Comparison of ENCODE assay signal across 15 cellular contexts in the genomic region with DNA sequence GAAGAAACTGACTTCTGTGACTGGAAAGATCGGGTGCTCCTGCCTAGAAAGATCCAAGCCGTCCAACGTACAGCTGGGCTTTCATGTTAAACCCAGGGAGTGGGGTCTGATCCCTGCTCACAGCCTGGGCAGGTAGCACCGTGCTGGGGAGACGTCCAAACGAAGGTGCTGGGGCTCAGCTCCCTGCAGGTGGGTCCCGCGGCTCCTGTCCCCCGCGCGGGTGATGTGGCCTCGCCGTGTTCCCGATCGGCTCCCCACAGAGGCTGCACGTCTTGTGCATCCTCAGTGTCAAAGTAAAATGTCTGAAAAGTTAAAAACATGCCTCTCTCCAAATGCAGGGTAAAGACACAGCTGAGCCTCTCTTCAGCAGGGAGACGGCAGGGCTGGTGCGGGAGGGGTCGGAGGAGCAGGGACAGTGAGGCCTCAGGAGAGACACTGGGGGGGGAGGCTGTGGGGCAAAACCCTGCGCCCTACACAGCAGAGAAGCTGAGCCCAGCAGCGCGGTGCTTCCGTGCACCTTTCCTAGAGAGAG. TPM values are rescaled to one million over a fixed set of nuclear protein-coding genes. Genes with fewer than 3 reads are reported as not detected.
DNase-seq lines count a peak whose midpoint lies in the region; ATAC-seq and TF ChIP-seq lines count a peak whose summit lies in the region.
"Had no signal": no experiment of that assay in that cellular context is flagged by ENCODE, and none has a peak within 500 bp of the region (broad histone marks: within the 10 kb centered on the region; RNA-seq: fewer than 3 reads in every experiment).

No MANE protein-coding gene starts in this region.

- H3K36me3 ChIP-seq in osteoblast (ENCODE audit: insufficient read depth, low read length): no peaks in the 10 kb centered on the region
- H3K36me3 ChIP-seq: HAP-1, SJCRH30 had no signal

- ATAC-seq in effector memory CD8-positive, alpha-beta T cell (replicated peaks): no peak
- no peak for ATAC-seq in HG02763 (IDR thresholded peaks at IDR 0.05; ENCODE audit: unreplicated experiment)
- ATAC-seq: WTC11 had no signal

- H3K27ac ChIP-seq in osteoblast (ENCODE audit: low read depth, low read length): peak overlapping the region; percentile 93
- H3K27ac ChIP-seq: SJCRH30 had no signal

- DNase-seq in activated effector memory CD4-positive, alpha-beta T cell treated with anti-CD3 and anti-CD28 coated beads, Interleukin-2, amount 50 U/mL, for 16 hours: peak; percentile 39
- DNase-seq in activated effector memory CD4-positive, alpha-beta T cell treated with Interleukin-2 at 50 U/mL for 16 hours: no peak
- DNase-seq in effector memory CD8-positive, alpha-beta T cell: no peak
- DNase-seq in osteoblast (ENCODE audit: insufficient read length, low spot score, missing footprints) (peak; percentile 49), type B pancreatic cell (ENCODE audit: extremely low spot score, unreplicated experiment) (peak; percentile 63), medulla oblongata (ENCODE audit: extremely low spot score) (no peak), putamen (ENCODE audit: low spot score) (no peak)
- DNase-seq: 8988T, activated gamma-delta T cell treated with Interleukin-2 at 50 U/mL for 16 hours, NCI-H1417 treated with DMSO at 0.1 percent for 48 hours, NCI-H748 treated with DMSO at 0.1 percent for 48 hours, SJCRH30 had no signal

- no peaks in the 10 kb centered on the region for H3K79me2 ChIP-seq in osteoblast (ENCODE audit: insufficient read depth, low read length)

- H3K36me3 Mint-ChIP-seq in effector memory CD8-positive, alpha-beta T cell (ENCODE audit: insufficient read depth): peaks cover 6% of the 10 kb centered on the region
- no peaks in the 10 kb centered on the region for H3K36me3 Mint-ChIP-seq in type B pancreatic cell

- no peaks in the 10 kb centered on the region for H3K27me3 ChIP-seq in osteoblast (ENCODE audit: insufficient read depth, low read length)
- H3K27me3 ChIP-seq: SJCRH30 had no signal

- H3K4me1 ChIP-seq in osteoblast (ENCODE audit: insufficient read depth, low read length): peaks cover 62% of the 10 kb centered on the region
- H3K4me1 ChIP-seq: HAP-1, SJCRH30 had no signal

- peak overlapping the region; percentile 80 to 81 for H3K4me3 Mint-ChIP-seq in effector memory CD8-positive, alpha-beta T cell
- H3K4me3 Mint-ChIP-seq in type B pancreatic cell: no peak overlapping the region
- H3K4me3 Mint-ChIP-seq: WTC11 had no signal

- peaks cover 2 to 6% of the 10 kb centered on the region in 2 donors for H3K9me3 Mint-ChIP-seq in effector memory CD8-positive, alpha-beta T cell
- H3K9me3 Mint-ChIP-seq in type B pancreatic cell: peaks cover 21% of the 10 kb centered on the region

- H3K27ac Mint-ChIP-seq in effector memory CD8-positive, alpha-beta T cell: peak overlapping the region in 1 of 2 donors; percentile 92
- H3K27ac Mint-ChIP-seq in type B pancreatic cell: no peak overlapping the region

- no peak overlapping the region for H3K4me2 ChIP-seq in osteoblast (ENCODE audit: insufficient read depth, low read length)

- peaks cover 32 to 51% of the 10 kb centered on the region in 2 donors for H3K27me3 Mint-ChIP-seq in effector memory CD8-positive, alpha-beta T cell
- H3K27me3 Mint-ChIP-seq in type B pancreatic cell: peaks cover 4% of the 10 kb centered on the region

- H3K9me3 ChIP-seq in osteoblast (ENCODE audit: low read depth, low read length): no peaks in the 10 kb centered on the region

- TF ChIP-seq CTCF in osteoblast (IDR thresholded peaks at IDR 0.05; ENCODE audit: extremely low read depth, low read depth, low read length) (no peak), type B pancreatic cell (conservative IDR thresholded peaks at IDR 0.05) (no peak)

- peaks cover 5 to 24% of the 10 kb centered on the region in 2 donors for H3K4me1 Mint-ChIP-seq in effector memory CD8-positive, alpha-beta T cell (ENCODE audit: low read depth in 2 of 2)
- H3K4me1 Mint-ChIP-seq in type B pancreatic cell (ENCODE audit: unreplicated experiment): peaks cover 14% of the 10 kb centered on the region

- H2AFZ ChIP-seq in osteoblast (ENCODE audit: low read length): no peak overlapping the region

- no peaks in the 10 kb centered on the region for H4K20me1 ChIP-seq in osteoblast (ENCODE audit: insufficient read depth, low read length)

- no peak overlapping the region for H3K4me3 ChIP-seq in osteoblast (ENCODE audit: insufficient read depth, low read length)
- H3K4me3 ChIP-seq: HAP-1, SJCRH30 had no signal

RNA-seq across cellular contexts. Expression of gene COL6A2, which starts 40.1 kb away (rescaled TPM):
- total RNA-seq in osteoblast (1,184 and 1,265 TPM in 2 replicates), type B pancreatic cell (ENCODE audit: low replicate concordance) (23.8 and 114 TPM in 2 replicates)

Comparison
In these comparisons a context has a peak if more than half of its experiments do, and no peak if none do; other contexts are left out.
1. DNase-seq: peak in activated effector memory CD4-positive, alpha-beta T cell treated with anti-CD3 and anti-CD28 coated beads, Interleukin-2, amount 50 U/mL, for 16 hours (single experiment), osteoblast (single experiment) and type B pancreatic cell (single experiment); none in activated effector memory CD4-positive, alpha-beta T cell treated with Interleukin-2 at 50 U/mL for 16 hours (single experiment), effector memory CD8-positive, alpha-beta T cell (0 of 3), medulla oblongata (single experiment) and putamen (single experiment).
2. RNA of gene COL6A2, which starts 40.1 kb away (total RNA-seq): 1,184 to 1,265 TPM in osteoblast; 23.8 to 114 TPM in type B pancreatic cell; every median in the first group is over 10 times any median in the second.